Comparison of ENCODE assay signal across 13 cellular contexts in genomic region chr2:216536725-216537124, GRCh38. TPM values are rescaled to one million over a fixed set of nuclear protein-coding genes. Genes with fewer than 3 reads are reported as not detected.
DNase-seq lines count a peak whose midpoint lies in the region; TF ChIP-seq lines count a peak whose summit lies in the region.
"Had no signal": no experiment of that assay in that cellular context is flagged by ENCODE, and none has a peak within 500 bp of the region (broad histone marks: within the 10 kb centered on the region; RNA-seq: fewer than 3 reads in every experiment).

No MANE protein-coding gene starts in this region.

- no peak for TF ChIP-seq CTCF in osteoblast (IDR thresholded peaks at IDR 0.05; ENCODE audit: extremely low read depth, low read depth, low read length)

- no peak overlapping the region for H3K4me2 ChIP-seq in osteoblast (ENCODE audit: insufficient read depth, low read length)

- no peaks in the 10 kb centered on the region for H3K9me3 ChIP-seq in osteoblast (ENCODE audit: low read depth, low read length)

- DNase-seq in EH (ENCODE audit: low read depth) (peak; percentile 58), NCI-H2227 treated with DMSO at 0.1 percent for 48 hours (lab: John Stamatoyannopoulos, UW) (peak; percentile 43), fibroblast of peridontal ligament (ENCODE audit: extremely low read depth) (peak; percentile 54), osteoblast (ENCODE audit: insufficient read length, low spot score, missing footprints) (no peak), mesenteric fat pad (ENCODE audit: low spot score) (no peak), NCI-H1930 (lab: John Stamatoyannopoulos, UW) (no peak), NCI-H748 treated with DMSO at 0.1 percent for 48 hours (lab: John Stamatoyannopoulos, UW) (no peak)
- no peak for DNase-seq in activated naive CD8-positive, alpha-beta T cell treated with anti-CD3 and anti-CD28 coated beads for 36 hours
- DNase-seq: activated CD8-positive, alpha-beta T cell treated with anti-CD3 and anti-CD28 coated beads, Interleukin-2, amount 10 ng/mL, durations not matched to agents 7 days and 5 days; amniotic stem cell; CD8-positive, alpha-beta memory T cell; kidney glomerular epithelial cell; T-cell had no signal

- H3K9me3 Mint-ChIP-seq in activated naive CD8-positive, alpha-beta T cell treated with anti-CD3 and anti-CD28 coated beads for 36 hours, result no peaks in the 10 kb centered on the region
- H3K9me3 Mint-ChIP-seq: CD8-positive, alpha-beta memory T cell; T-cell had no signal

- peaks cover 5% of the 10 kb centered on the region for H3K4me1 Mint-ChIP-seq in activated naive CD8-positive, alpha-beta T cell treated with anti-CD3 and anti-CD28 coated beads for 36 hours
- H3K4me1 Mint-ChIP-seq: CD8-positive, alpha-beta memory T cell had no signal

- no peaks in the 10 kb centered on the region for H3K36me3 ChIP-seq in osteoblast (ENCODE audit: insufficient read depth, low read length)

- H3K27ac Mint-ChIP-seq in activated naive CD8-positive, alpha-beta T cell treated with anti-CD3 and anti-CD28 coated beads for 36 hours, result no peak overlapping the region
- H3K27ac Mint-ChIP-seq: activated CD8-positive, alpha-beta T cell treated with anti-CD3 and anti-CD28 coated beads, Interleukin-2, amount 10 ng/mL, durations not matched to agents 7 days and 5 days; T-cell had no signal

- no peaks in the 10 kb centered on the region for H3K36me3 Mint-ChIP-seq in activated naive CD8-positive, alpha-beta T cell treated with anti-CD3 and anti-CD28 coated beads for 36 hours
- H3K36me3 Mint-ChIP-seq: T-cell had no signal

- no peak overlapping the region for H3K27ac ChIP-seq in osteoblast (ENCODE audit: low read depth, low read length)

- H3K4me1 ChIP-seq in osteoblast (ENCODE audit: insufficient read depth, low read length), result peaks cover 36% of the 10 kb centered on the region

- no peaks in the 10 kb centered on the region for H3K27me3 ChIP-seq in osteoblast (ENCODE audit: insufficient read depth, low read length)

- no peak overlapping the region for H3K4me3 ChIP-seq in osteoblast (ENCODE audit: insufficient read depth, low read length)

- peak overlapping the region; percentile 1 for H2AFZ ChIP-seq in osteoblast (ENCODE audit: low read length)

- H3K4me3 Mint-ChIP-seq in activated naive CD8-positive, alpha-beta T cell treated with anti-CD3 and anti-CD28 coated beads for 36 hours, result no peak overlapping the region
- H3K4me3 Mint-ChIP-seq: activated CD8-positive, alpha-beta T cell treated with anti-CD3 and anti-CD28 coated beads, Interleukin-2, amount 10 ng/mL, durations not matched to agents 7 days and 5 days; CD8-positive, alpha-beta memory T cell; T-cell had no signal

- H3K27me3 Mint-ChIP-seq in activated naive CD8-positive, alpha-beta T cell treated with anti-CD3 and anti-CD28 coated beads for 36 hours, result no peaks in the 10 kb centered on the region

- no peaks in the 10 kb centered on the region for H3K79me2 ChIP-seq in osteoblast (ENCODE audit: insufficient read depth, low read length)

- H4K20me1 ChIP-seq in osteoblast (ENCODE audit: insufficient read depth, low read length), result no peaks in the 10 kb centered on the region

RNA-seq across cellular contexts. Expression of gene RPL37A, which starts 38.1 kb away (rescaled TPM):
- total RNA-seq in osteoblast (869 and 994 TPM in 2 replicates), mesenteric fat pad (1,983 TPM)
- total RNA-seq in activated naive CD8-positive, alpha-beta T cell treated with anti-CD3 and anti-CD28 coated beads for 36 hours, result 1,000 to 10,000 TPM; 3,900 to 3,940 TPM

Comparison
In these comparisons a context has a peak if more than half of its experiments do, and no peak if none do; other contexts are left out.
1. DNase-seq: peak in EH (single experiment), NCI-H2227 treated with DMSO at 0.1 percent for 48 hours (single experiment) and fibroblast of peridontal ligament (single experiment); none in osteoblast (single experiment), mesenteric fat pad (single experiment), NCI-H1930 (0 of 2), activated naive CD8-positive, alpha-beta T cell treated with anti-CD3 and anti-CD28 coated beads for 36 hours (single experiment) and NCI-H748 treated with DMSO at 0.1 percent for 48 hours (single experiment).